Comparison of ENCODE assay signal across 34 cellular contexts in genomic region chr1:114292194-114292593, GRCh38.
"Had no signal": no experiment of that assay in that cellular context is flagged by ENCODE, and none has a peak within 500 bp of the region (broad histone marks: within the 10 kb centered on the region; RNA-seq: fewer than 3 reads in every experiment).

No MANE protein-coding gene starts in this region.

- H3K9me3 Mint-ChIP-seq: activated B cell treated with CpG ODN at 0.5 μM for 24 hours; activated CD4-positive, alpha-beta memory T cell treated with anti-CD3 and anti-CD28 coated beads for 36 hours; activated naive CD8-positive, alpha-beta T cell treated with anti-CD3 and anti-CD28 coated beads for 36 hours; activated T-cell treated with anti-CD3 and anti-CD28 coated beads, Interleukin-2, amount 50 U/mL, for 4 hours; activated T-helper 1 cell treated with anti-CD3 and anti-CD28 coated beads, Interleukin-12 subunit alpha, Interleukin-12 subunit beta, Interleukin-2, Interleukin-4 antibody, amounts not matched to agents 30 ng/mL and 10 ng/mL and 1 ng/mL, durations not matched to agents 14 hours and 24 hours and 36 hours; central memory CD8-positive, alpha-beta T cell; T-helper 1 cell treated with Interleukin-12 subunit alpha and Interleukin-12 subunit beta and Interleukin-4 antibody, amounts not matched to agents 30 μg/mL and 1 μg/mL, for 36 hours; T-helper 2 cell treated with Interferon-gamma antibody and Interleukin-4, amounts not matched to agents 5 μg/mL and 100 μg/mL, for 36 hours had no signal

- H3K4me2 ChIP-seq: SK-N-SH had no signal

- H3K27ac ChIP-seq: ascending aorta, cardiac muscle cell, SJSA1 had no signal

- H3K4me3 ChIP-seq: ascending aorta, cardiac muscle cell, MG63, SJSA1 had no signal

- H3K9me3 ChIP-seq: ascending aorta, MG63, SJSA1, SK-N-SH had no signal

- H3K27ac Mint-ChIP-seq: activated B cell treated with CpG ODN at 0.5 μM for 24 hours; activated CD4-positive, alpha-beta memory T cell treated with anti-CD3 and anti-CD28 coated beads for 36 hours; activated naive CD8-positive, alpha-beta T cell treated with anti-CD3 and anti-CD28 coated beads for 36 hours; activated T-helper 1 cell treated with anti-CD3 and anti-CD28 coated beads, Interleukin-12 subunit alpha, Interleukin-12 subunit beta, Interleukin-2, Interleukin-4 antibody, amounts not matched to agents 30 ng/mL and 10 ng/mL and 1 ng/mL, durations not matched to agents 14 hours and 24 hours and 36 hours; T-helper 1 cell treated with Interleukin-12 subunit alpha and Interleukin-12 subunit beta and Interleukin-4 antibody, amounts not matched to agents 30 μg/mL and 1 μg/mL, for 36 hours; T-helper 2 cell treated with Interferon-gamma antibody and Interleukin-4, amounts not matched to agents 5 μg/mL and 100 μg/mL, for 36 hours had no signal

- FAIRE-seq: TTC549 had no signal

- H3K36me3 ChIP-seq: ascending aorta, cardiac muscle cell, MG63, SJSA1 had no signal

- DNase-seq: activated B cell treated with CpG ODN at 0.5 μM for 24 hours; activated CD4-positive, alpha-beta memory T cell treated with anti-CD3 and anti-CD28 coated beads for 36 hours; activated CD4-positive, alpha-beta T cell treated with anti-CD3 and anti-CD28 coated beads for 4 hours; activated CD4-positive, alpha-beta T cell treated with anti-CD3 and anti-CD28 coated beads, Interleukin-2, amount 50 U/mL, for 1 hour; activated CD4-positive, CD25-positive, alpha-beta regulatory T cell treated with anti-CD3 and anti-CD28 coated beads, Interleukin-2, amount 50 U/mL, for 72 hours; activated CD8-positive, alpha-beta memory T cell treated with anti-CD3 and anti-CD28 coated beads, Interleukin-2, amount 50 U/mL, for 4 hours; activated effector memory CD4-positive, alpha-beta T cell treated with Interleukin-2 at 50 U/mL for 16 hours; activated naive CD4-positive, alpha-beta T cell; activated naive CD4-positive, alpha-beta T cell treated with anti-CD3 and anti-CD28 coated beads, Interleukin-2, amount 50 U/mL, for 16 hours; activated naive CD8-positive, alpha-beta T cell treated with anti-CD3 and anti-CD28 coated beads for 36 hours; activated T-cell treated with anti-CD3 and anti-CD28 coated beads for 4 hours; activated T-cell treated with anti-CD3 and anti-CD28 coated beads, Interleukin-2, amount 50 U/mL, for 4 hours; amniotic stem cell; Kasumi-1; KG1; MG63; NCI-H1048; NCI-H1105 treated with DMSO at 0.1 percent for 48 hours; NCI-H1436; NCI-H1694; NCI-H2029; NCI-H345; NCI-H524 treated with DMSO at 0.1 percent for 48 hours; SHP77 treated with DMSO at 0.1 percent for 48 hours; SK-N-SH had no signal

- H3K4me3 Mint-ChIP-seq: activated B cell treated with CpG ODN at 0.5 μM for 24 hours; activated CD4-positive, alpha-beta memory T cell treated with anti-CD3 and anti-CD28 coated beads for 36 hours; activated naive CD8-positive, alpha-beta T cell treated with anti-CD3 and anti-CD28 coated beads for 36 hours; activated T-cell treated with anti-CD3 and anti-CD28 coated beads, Interleukin-2, amount 50 U/mL, for 4 hours; activated T-helper 1 cell treated with anti-CD3 and anti-CD28 coated beads, Interleukin-12 subunit alpha, Interleukin-12 subunit beta, Interleukin-2, Interleukin-4 antibody, amounts not matched to agents 30 ng/mL and 10 ng/mL and 1 ng/mL, durations not matched to agents 14 hours and 24 hours and 36 hours; central memory CD8-positive, alpha-beta T cell; T-helper 1 cell treated with Interleukin-12 subunit alpha and Interleukin-12 subunit beta and Interleukin-4 antibody, amounts not matched to agents 30 μg/mL and 1 μg/mL, for 36 hours; T-helper 2 cell treated with Interferon-gamma antibody and Interleukin-4, amounts not matched to agents 5 μg/mL and 100 μg/mL, for 36 hours had no signal

- H3K9ac ChIP-seq: SK-N-SH had no signal

- H3K36me3 Mint-ChIP-seq: activated CD4-positive, alpha-beta memory T cell treated with anti-CD3 and anti-CD28 coated beads for 36 hours; activated naive CD8-positive, alpha-beta T cell treated with anti-CD3 and anti-CD28 coated beads for 36 hours had no signal

- H3K27me3 ChIP-seq: ascending aorta, cardiac muscle cell, MG63 had no signal

- H3K27me3 Mint-ChIP-seq: activated CD4-positive, alpha-beta memory T cell treated with anti-CD3 and anti-CD28 coated beads for 36 hours; activated naive CD8-positive, alpha-beta T cell treated with anti-CD3 and anti-CD28 coated beads for 36 hours; central memory CD8-positive, alpha-beta T cell had no signal

- H3K4me1 ChIP-seq: ascending aorta, SJSA1 had no signal

- ATAC-seq: activated T-cell treated with anti-CD3 and anti-CD28 coated beads, Interleukin-2, amount 50 U/mL, for 4 hours; Panc1 had no signal

- H3K4me1 Mint-ChIP-seq: activated B cell treated with CpG ODN at 0.5 μM for 24 hours had no signal
